23 cellular contexts compared by ENCODE assay signal in the genomic region with DNA sequence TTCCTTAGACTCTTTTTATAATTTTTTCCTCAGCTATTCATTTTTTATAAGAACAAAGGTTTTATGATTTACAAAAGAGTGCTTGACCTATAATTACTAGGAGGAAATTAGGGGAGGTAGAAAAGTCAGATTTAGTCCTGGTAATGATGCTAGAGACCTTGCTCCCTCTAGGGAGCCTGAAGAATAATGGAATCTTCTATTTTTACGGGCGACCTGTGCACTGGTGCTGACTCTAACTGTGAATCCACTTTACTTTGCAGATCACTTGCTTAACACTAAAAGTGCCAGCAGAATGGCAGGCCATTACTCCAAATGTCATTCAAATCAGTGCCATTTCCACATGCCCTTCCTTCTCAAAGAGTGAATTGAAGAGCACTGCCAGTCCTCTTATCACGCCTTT.
"Had no signal": no experiment of that assay in that cellular context is flagged by ENCODE, and none has a peak within 500 bp of the region (broad histone marks: within the 10 kb centered on the region; RNA-seq: fewer than 3 reads in every experiment).

No MANE protein-coding gene starts in this region.

- DNase-seq: effector CD4-positive, alpha-beta T cell; heart left ventricle; hippocampal formation; kidney glomerular epithelial cell; naive thymus-derived CD4-positive, alpha-beta T cell; nucleus accumbens; ovary; psoas muscle; spleen; stimulated activated CD4-positive, alpha-beta T cell treated with anti-CD3 and anti-CD28 coated beads, Interleukin-15, amount 100 ng/mL, for 24 hours; stimulated activated CD4-positive, alpha-beta T cell treated with anti-CD3 and anti-CD28 coated beads, Interleukin-1b, Interleukin-23, amount 100 ng/mL, for 48 hours; stimulated activated CD4-positive, alpha-beta T cell treated with anti-CD3 and anti-CD28 coated beads, Interleukin-4, amount 100 ng/mL, for 24 hours; tibial artery; upper lobe of left lung had no signal

- H3K4me3 Mint-ChIP-seq: naive thymus-derived CD4-positive, alpha-beta T cell; neural crest cell; stimulated activated memory B cell treated with anti-CD40 and anti-IgM and Interleukin-4, amounts not matched to agents 10 μg/mL and 1 μg/mL and 100 μg/mL, for 72 hours; stimulated activated naive CD8-positive, alpha-beta T cell treated with anti-CD3 and anti-CD28 coated beads, Interleukin-15, Interleukin-2, amounts not matched to agents 100 ng/mL and 50 ng/mL, for 24 hours had no signal

- H3K27me3 Mint-ChIP-seq: naive thymus-derived CD4-positive, alpha-beta T cell; stimulated activated memory B cell treated with anti-CD40 and anti-IgM and Interleukin-4, amounts not matched to agents 10 μg/mL and 1 μg/mL and 100 μg/mL, for 72 hours; stimulated activated naive CD8-positive, alpha-beta T cell treated with anti-CD3 and anti-CD28 coated beads, Interleukin-15, Interleukin-2, amounts not matched to agents 100 ng/mL and 50 ng/mL, for 24 hours had no signal

- FAIRE-seq: endometrium, frontal cortex, islet of Langerhans had no signal

- H3K27me3 ChIP-seq: heart left ventricle, ovary, spleen, tibial artery, upper lobe of left lung had no signal

- H3K4me1 ChIP-seq: heart left ventricle, psoas muscle, spleen, tibial artery, upper lobe of left lung had no signal

- H3K36me3 Mint-ChIP-seq: naive thymus-derived CD4-positive, alpha-beta T cell; stimulated activated memory B cell treated with anti-CD40 and anti-IgM and Interleukin-4, amounts not matched to agents 10 μg/mL and 1 μg/mL and 100 μg/mL, for 72 hours had no signal

- H3K27ac ChIP-seq: coronary artery, heart left ventricle, ovary, psoas muscle, spleen, tibial artery, upper lobe of left lung had no signal

- H3K9me3 Mint-ChIP-seq: stimulated activated memory B cell treated with anti-CD40 and anti-IgM and Interleukin-4, amounts not matched to agents 10 μg/mL and 1 μg/mL and 100 μg/mL, for 72 hours; stimulated activated naive CD8-positive, alpha-beta T cell treated with anti-CD3 and anti-CD28 coated beads, Interleukin-15, Interleukin-2, amounts not matched to agents 100 ng/mL and 50 ng/mL, for 24 hours had no signal

- H3K9me3 ChIP-seq: heart left ventricle, ovary, psoas muscle, spleen, tibial artery, upper lobe of left lung had no signal

- H3K4me3 ChIP-seq: coronary artery, heart left ventricle, ovary, psoas muscle, spleen, tibial artery, upper lobe of left lung had no signal

- H3K27ac Mint-ChIP-seq: naive thymus-derived CD4-positive, alpha-beta T cell; stimulated activated memory B cell treated with anti-CD40 and anti-IgM and Interleukin-4, amounts not matched to agents 10 μg/mL and 1 μg/mL and 100 μg/mL, for 72 hours; stimulated activated naive CD8-positive, alpha-beta T cell treated with anti-CD3 and anti-CD28 coated beads, Interleukin-15, Interleukin-2, amounts not matched to agents 100 ng/mL and 50 ng/mL, for 24 hours had no signal

- ATAC-seq: esophagus mucosa; heart left ventricle; naive thymus-derived CD4-positive, alpha-beta T cell; psoas muscle; sciatic nerve; stimulated activated memory B cell treated with anti-CD40 and anti-IgM and Interleukin-4, amounts not matched to agents 10 μg/mL and 1 μg/mL and 100 μg/mL, for 72 hours had no signal

- H3K4me1 Mint-ChIP-seq: naive thymus-derived CD4-positive, alpha-beta T cell; stimulated activated memory B cell treated with anti-CD40 and anti-IgM and Interleukin-4, amounts not matched to agents 10 μg/mL and 1 μg/mL and 100 μg/mL, for 72 hours had no signal

- H3K36me3 ChIP-seq: heart left ventricle, ovary, spleen, tibial artery, upper lobe of left lung had no signal
